7 cellular contexts compared by ENCODE assay signal in the genomic region with DNA sequence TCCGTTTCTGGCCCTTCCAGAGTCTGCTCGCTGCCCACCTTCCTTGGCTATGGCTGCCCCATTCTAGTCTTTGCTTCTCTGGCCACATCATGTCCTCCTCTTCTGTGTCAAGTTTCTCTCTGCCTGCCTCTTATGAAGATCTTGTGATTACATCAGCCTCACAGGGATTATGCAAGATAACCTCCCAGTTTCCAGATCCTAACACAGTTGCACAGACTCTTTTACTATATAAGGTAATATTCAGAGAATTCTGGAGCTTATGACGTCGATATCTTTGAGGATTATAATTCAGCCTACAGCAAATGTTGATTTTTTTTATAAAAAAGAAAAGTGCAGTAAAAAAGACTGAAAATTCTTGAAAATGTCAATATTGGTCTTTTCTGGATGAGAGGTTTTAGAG.
A peak's percentile ranks its signal among the peaks of the same experiment; 100 is the strongest.
DNase-seq lines count a peak whose midpoint lies in the region; ATAC-seq and TF ChIP-seq lines count a peak whose summit lies in the region.
"Not testable (repeated sequence)": the region's sequence is repeated elsewhere in the genome, so short reads cannot be mapped to it uniquely, and the experiment has no call there.

No MANE protein-coding gene starts in this region.

- not testable (repeated sequence) for H2AFZ ChIP-seq in GM23248

- not testable (repeated sequence) for H3K27me3 ChIP-seq in GM23248 (replicated peaks; ENCODE audit: insufficient read depth); adipocyte (replicated peaks; ENCODE audit: control insufficient read depth, insufficient read depth, low read length); right lobe of liver

- not testable (repeated sequence) for TF ChIP-seq POLR2A in right lobe of liver (IDR thresholded peaks at IDR 0.05)

- WGBS in GM23248 (ENCODE audit: low coverage in 1 of 2, low lambda C conversion rate in 2 of 2, missing lambda C conversion rate in 2 of 2), 2 experiments, result 70% methylated on average over 2 of the region's 4 CpGs
- 37% methylated on average over 2 of the region's 4 CpGs for WGBS in right lobe of liver (ENCODE audit: insufficient coverage, low coverage, low lambda C conversion rate, missing lambda C conversion rate)

- not testable (repeated sequence) for H4K20me1 ChIP-seq in GM23248 (ENCODE audit: insufficient read depth)

- not testable (repeated sequence) for H3K4me1 ChIP-seq in GM23248 (ENCODE audit: insufficient read depth); adipocyte (ENCODE audit: control insufficient read depth, insufficient read depth, low read length); right lobe of liver

- intact Hi-C loops in Right ventricle myocardium superior (cut with DNase I); right lobe of liver (cut with DNase I); sciatic nerve (cut with DNase I): not testable (repeated sequence)

- H3K79me2 ChIP-seq in GM23248 (ENCODE audit: insufficient read depth), result not testable (repeated sequence)

- H3K36me3 ChIP-seq in GM23248 (ENCODE audit: low read depth); adipocyte (ENCODE audit: control insufficient read depth, insufficient read depth, low read length, severe bottlenecking); right lobe of liver: not testable (repeated sequence)

- in situ Hi-C loops in GM23248 (cut with MboI), result not testable (repeated sequence)

- H3K9me3 ChIP-seq in GM23248 (ENCODE audit: low read depth); adipocyte (ENCODE audit: control insufficient read depth, low read length); right lobe of liver: not testable (repeated sequence)

- H3K27ac ChIP-seq in GM23248, right lobe of liver: not testable (repeated sequence)

- H3F3A ChIP-seq in GM23248 (ENCODE audit: insufficient read depth), result not testable (repeated sequence)

- H3K9me2 ChIP-seq in GM23248 (ENCODE audit: insufficient read depth), result not testable (repeated sequence)

- DNase-seq in GM23248, result peak; percentile 35
- peak; percentile 38 for DNase-seq in MV-4-11 (lab: John Stamatoyannopoulos, UW)
- peak; percentile 10 for DNase-seq in adipocyte (ENCODE audit: low read depth)
- DNase-seq in fibroblast of gingiva (ENCODE audit: low read depth), result peak; percentile 16
- DNase-seq in Right ventricle myocardium superior; right lobe of liver; sciatic nerve (ENCODE audit: low spot score): not testable (repeated sequence)

- peak; percentile 64 for ATAC-seq in Right ventricle myocardium superior (ENCODE audit: poor library complexity)
- peak; percentile 52 to 91 (median 58) for ATAC-seq in right lobe of liver
- ATAC-seq in sciatic nerve, result peak; percentile 89

- not testable (repeated sequence) for H3K9ac ChIP-seq in GM23248; adipocyte (ENCODE audit: low read length)

- not testable (repeated sequence) for H3K4me3 ChIP-seq in GM23248; adipocyte (ENCODE audit: low read length); right lobe of liver

- not testable (repeated sequence) for TF ChIP-seq CTCF in right lobe of liver (IDR thresholded peaks at IDR 0.05)

- H3K4me2 ChIP-seq in GM23248 (ENCODE audit: unreplicated experiment), result not testable (repeated sequence)
